ENCODE assay signal across 34 cellular contexts in genomic region chr1:111252786-111253185, GRCh38. TPM values are rescaled to one million over a fixed set of nuclear protein-coding genes. Genes with fewer than 3 reads are reported as not detected.
"Had no signal": no experiment of that assay in that cellular context is flagged by ENCODE, and none has a peak within 500 bp of the region (broad histone marks: within the 10 kb centered on the region; RNA-seq: fewer than 3 reads in every experiment).

No MANE protein-coding gene starts in this region.

- H3K27ac Mint-ChIP-seq: activated CD4-positive, alpha-beta memory T cell treated with anti-CD3 and anti-CD28 coated beads, Interleukin-2, amount 10 ng/mL, durations not matched to agents 7 days and 5 days; activated CD8-positive, alpha-beta memory T cell treated with anti-CD3 and anti-CD28 coated beads, Interleukin-2, amount 10 ng/mL, durations not matched to agents 7 days and 5 days; activated naive CD4-positive, alpha-beta T cell treated with anti-CD3 and anti-CD28 coated beads, Interleukin-2, amount 10 ng/mL, durations not matched to agents 7 days and 5 days; activated naive CD8-positive, alpha-beta T cell; activated naive CD8-positive, alpha-beta T cell treated with anti-CD3 and anti-CD28 coated beads, Interleukin-2, amount 50 U/mL, for 24 hours; brain had no signal

- H3K4me3 Mint-ChIP-seq: activated CD4-positive, alpha-beta memory T cell treated with anti-CD3 and anti-CD28 coated beads, Interleukin-2, amount 10 ng/mL, durations not matched to agents 7 days and 5 days; activated CD8-positive, alpha-beta memory T cell treated with anti-CD3 and anti-CD28 coated beads, Interleukin-2, amount 10 ng/mL, durations not matched to agents 7 days and 5 days; activated naive CD4-positive, alpha-beta T cell treated with anti-CD3 and anti-CD28 coated beads, Interleukin-2, amount 10 ng/mL, durations not matched to agents 7 days and 5 days; activated naive CD8-positive, alpha-beta T cell; activated naive CD8-positive, alpha-beta T cell treated with anti-CD3 and anti-CD28 coated beads, Interleukin-2, amount 50 U/mL, for 24 hours; brain had no signal

- H3K4me1 Mint-ChIP-seq: activated CD4-positive, alpha-beta memory T cell treated with anti-CD3 and anti-CD28 coated beads, Interleukin-2, amount 10 ng/mL, durations not matched to agents 7 days and 5 days had no signal

- H3K27ac ChIP-seq: KMS-11, SJCRH30, SK-N-MC, WERI-Rb-1 had no signal

- H3K36me3 ChIP-seq: SJCRH30, WERI-Rb-1 had no signal

- H3K9me3 ChIP-seq: SJCRH30 had no signal

- H3K27me3 Mint-ChIP-seq: activated naive CD8-positive, alpha-beta T cell; activated naive CD8-positive, alpha-beta T cell treated with anti-CD3 and anti-CD28 coated beads, Interleukin-2, amount 50 U/mL, for 24 hours had no signal

- H3K4me1 ChIP-seq: SJCRH30 had no signal

- H3K4me3 ChIP-seq: SJCRH30, SK-N-MC had no signal

- DNase-seq: activated CD4-positive, alpha-beta memory T cell treated with anti-CD3 and anti-CD28 coated beads, Interleukin-2, amount 10 ng/mL, durations not matched to agents 7 days and 5 days; activated CD4-positive, alpha-beta T cell treated with anti-CD3 and anti-CD28 coated beads for 1 hour; activated CD4-positive, alpha-beta T cell treated with anti-CD3 and anti-CD28 coated beads for 48 hours; activated CD4-positive, CD25-positive, alpha-beta regulatory T cell; activated CD8-positive, alpha-beta memory T cell treated with anti-CD3 and anti-CD28 coated beads for 24 hours; activated CD8-positive, alpha-beta memory T cell treated with anti-CD3 and anti-CD28 coated beads, Interleukin-2, amount 10 ng/mL, durations not matched to agents 7 days and 5 days; activated CD8-positive, alpha-beta memory T cell treated with anti-CD3 and anti-CD28 coated beads, Interleukin-2, amount 50 U/mL, for 48 hours; activated effector memory CD4-positive, alpha-beta T cell treated with Interleukin-2 at 50 U/mL for 16 hours; activated naive CD4-positive, alpha-beta T cell treated with anti-CD3 and anti-CD28 coated beads, Interleukin-2, amount 10 ng/mL, durations not matched to agents 7 days and 5 days; activated naive CD8-positive, alpha-beta T cell treated with anti-CD3 and anti-CD28 coated beads, Interleukin-2, amount 50 U/mL, for 24 hours; activated T-cell treated with anti-CD3 and anti-CD28 coated beads, Interleukin-2, amount 50 U/mL, for 48 hours; MM.1S; MV-4-11; NCI-H1092; NCI-H1436 treated with DMSO at 0.1 percent for 48 hours; NCI-H1694 treated with DMSO at 0.1 percent for 48 hours; NCI-H2029; NCI-H345; NCI-H524 treated with DMSO at 0.1 percent for 48 hours; SHP77; SJCRH30; T1000; WERI-Rb-1 had no signal

- H3K9me3 Mint-ChIP-seq: activated CD4-positive, alpha-beta memory T cell treated with anti-CD3 and anti-CD28 coated beads, Interleukin-2, amount 10 ng/mL, durations not matched to agents 7 days and 5 days; activated naive CD4-positive, alpha-beta T cell treated with anti-CD3 and anti-CD28 coated beads, Interleukin-2, amount 10 ng/mL, durations not matched to agents 7 days and 5 days; activated naive CD8-positive, alpha-beta T cell treated with anti-CD3 and anti-CD28 coated beads, Interleukin-2, amount 50 U/mL, for 24 hours; brain had no signal

- ATAC-seq: activated CD8-positive, alpha-beta memory T cell treated with anti-CD3 and anti-CD28 coated beads, Interleukin-2, amount 10 ng/mL, durations not matched to agents 7 days and 5 days; activated naive CD8-positive, alpha-beta T cell treated with anti-CD3 and anti-CD28 coated beads, Interleukin-2, amount 50 U/mL, for 24 hours; Panc1 had no signal

- H3K36me3 Mint-ChIP-seq: activated CD8-positive, alpha-beta memory T cell treated with anti-CD3 and anti-CD28 coated beads, Interleukin-2, amount 10 ng/mL, durations not matched to agents 7 days and 5 days; activated naive CD4-positive, alpha-beta T cell treated with anti-CD3 and anti-CD28 coated beads, Interleukin-2, amount 10 ng/mL, durations not matched to agents 7 days and 5 days; activated naive CD8-positive, alpha-beta T cell; brain had no signal

RNA-seq across cellular contexts. Expression of gene CHI3L2, which starts 25.3 kb away (rescaled TPM):
- total RNA-seq: bronchial epithelial cell had no signal

RNA-seq across cellular contexts. Expression of gene CHIA, which starts 37.9 kb away (rescaled TPM):
- total RNA-seq: activated CD4-positive, alpha-beta memory T cell treated with anti-CD3 and anti-CD28 coated beads, Interleukin-2, amount 10 ng/mL, durations not matched to agents 7 days and 5 days; activated CD8-positive, alpha-beta memory T cell treated with anti-CD3 and anti-CD28 coated beads, Interleukin-2, amount 10 ng/mL, durations not matched to agents 7 days and 5 days; bronchial epithelial cell; LHCN-M2; NCI-H460; RPMI7951; SJCRH30; T-helper 1 cell treated with Interleukin-12 subunit alpha and Interleukin-12 subunit beta and Interleukin-4 antibody, amounts not matched to agents 30 ng/mL and 1 ng/mL, for 36 hours; T-helper 2 cell treated with Interferon-gamma antibody and Interleukin-4, amounts not matched to agents 100 ng/mL and 5 ng/mL, for 36 hours had no signal

RNA-seq across cellular contexts. Expression of gene DENND2D, which starts 52.3 kb away (rescaled TPM):
- total RNA-seq: RPMI7951, SJCRH30 had no signal
